ENCODE assay signal across 1 cellular context in genomic region chr17:72556944-72557826, GRCh38.
TF ChIP-seq lines count a peak whose summit lies in the region.

No MANE protein-coding gene starts in this region.

TF ChIP-seq in HepG2, 621 proteins besides CTCF, POLR2A, EP300 and RAD21 (continued from another document and continues in another):
- TF ChIP-seq FIP1L1 (IDR thresholded peaks at IDR 0.05; ENCODE audit: borderline replicate concordance, insufficient read depth, low read depth, low read length) (no peak), ZNF562 (CRISPR knock-in tag; IDR thresholded peaks at IDR 0.05; ENCODE audit: borderline replicate concordance) (no peak), SIX1 (CRISPR knock-in tag; IDR thresholded peaks at IDR 0.05; ENCODE audit: borderline replicate concordance) (peak; percentile 45; the same call in 1 of the 2 replicates), THAP8 (CRISPR knock-in tag; IDR thresholded peaks at IDR 0.05; ENCODE audit: borderline replicate concordance) (no peak), PLRG1 (conservative IDR thresholded peaks at IDR 0.05) (no peak), ZNF33B (CRISPR knock-in tag; IDR thresholded peaks at IDR 0.05) (0 out of 2 replicates have a peak, but pooled peaks have one; percentile 40), SOX6 (IDR thresholded peaks at IDR 0.05) (no peak), SOX6 (CRISPR knock-in tag; IDR thresholded peaks at IDR 0.05) (peak; percentile 16; the same call in 1 of the 2 replicates), ZNF616 (CRISPR knock-in tag; IDR thresholded peaks at IDR 0.05; ENCODE audit: low read depth) (no peak), ZNF281 (CRISPR knock-in tag; IDR thresholded peaks at IDR 0.05; ENCODE audit: borderline replicate concordance) (no peak), JARID2 (CRISPR knock-in tag; IDR thresholded peaks at IDR 0.05; ENCODE audit: insufficient replicate concordance) (no peak), GPBP1L1 (CRISPR knock-in tag; IDR thresholded peaks at IDR 0.05) (no peak), ZNF674 (CRISPR knock-in tag; IDR thresholded peaks at IDR 0.05; ENCODE audit: low read depth) (no peak), ZNF550 (CRISPR knock-in tag; IDR thresholded peaks at IDR 0.05; ENCODE audit: borderline replicate concordance) (peak; percentile 92), KMT2B (CRISPR knock-in tag; IDR thresholded peaks at IDR 0.05) (no peak), ZNF207 (IDR thresholded peaks at IDR 0.05; ENCODE audit: borderline replicate concordance) (peak; percentile 40; the same call in 1 of the 2 replicates), TCF12 (IDR thresholded peaks at IDR 0.05) (no peak), TCF12 (CRISPR knock-in tag; IDR thresholded peaks at IDR 0.05) (no peak), NFIB (CRISPR knock-in tag; IDR thresholded peaks at IDR 0.05; ENCODE audit: borderline replicate concordance) (no peak), MLXIP (CRISPR knock-in tag; IDR thresholded peaks at IDR 0.05; ENCODE audit: borderline replicate concordance) (no peak), BHLHE40 (IDR thresholded peaks at IDR 0.05; ENCODE audit: low read length) (no peak), ZBTB37 (CRISPR knock-in tag; IDR thresholded peaks at IDR 0.05) (no peak), RFX1 (IDR thresholded peaks at IDR 0.05) (no peak), ZSCAN5A (CRISPR knock-in tag; IDR thresholded peaks at IDR 0.05; ENCODE audit: borderline replicate concordance) (no peak), TFDP2 (CRISPR knock-in tag; IDR thresholded peaks at IDR 0.05) (no peak), THRA (CRISPR knock-in tag; IDR thresholded peaks at IDR 0.05; ENCODE audit: borderline replicate concordance) (no peak), KDM2A (CRISPR knock-in tag; IDR thresholded peaks at IDR 0.05; ENCODE audit: borderline replicate concordance, low read depth) (peak; percentile 29; the same call in 1 of the 2 replicates), DPF2 (CRISPR knock-in tag; IDR thresholded peaks at IDR 0.05; ENCODE audit: borderline replicate concordance, low read depth) (no peak), RXRB (CRISPR knock-in tag; IDR thresholded peaks at IDR 0.05; ENCODE audit: borderline replicate concordance) (no peak; the same call in 1 of the 2 replicates), ZNF318 (CRISPR knock-in tag; IDR thresholded peaks at IDR 0.05) (0 out of 2 replicates have a peak, but pooled peaks have one; percentile 42), AGO1 (IDR thresholded peaks at IDR 0.05; ENCODE audit: low read depth, low read length, poor library complexity, severe bottlenecking) (no peak), ZSCAN29 (CRISPR knock-in tag; conservative IDR thresholded peaks at IDR 0.05) (no peak), ZNF33A (CRISPR knock-in tag; IDR thresholded peaks at IDR 0.05; ENCODE audit: borderline replicate concordance) (no peak), SNAPC2 (CRISPR knock-in tag; IDR thresholded peaks at IDR 0.05) (no peak), ZNF746 (CRISPR knock-in tag; IDR thresholded peaks at IDR 0.05) (no peak), ZBTB38 (CRISPR knock-in tag; IDR thresholded peaks at IDR 0.05) (no peak), FOXK2 (IDR thresholded peaks at IDR 0.05) (no peak), EZH2 (conservative IDR thresholded peaks at IDR 0.05; ENCODE audit: low read depth, low read length) (no peak)
